Comparison of ENCODE assay signal across 14 cellular contexts in genomic region chr1:156432109-156433018, GRCh38.
"Had no signal": no experiment of that assay in that cellular context is flagged by ENCODE, and none has a peak within 500 bp of the region (broad histone marks: within the 10 kb centered on the region; RNA-seq: fewer than 3 reads in every experiment).

No MANE protein-coding gene starts in this region.

- H3K27ac ChIP-seq: coronary artery, psoas muscle had no signal

- H3K9me3 ChIP-seq: psoas muscle had no signal

- DNase-seq: activated CD4-positive, alpha-beta T cell treated with anti-CD3 and anti-CD28 coated beads for 48 hours; activated naive CD4-positive, alpha-beta T cell treated with Interleukin-2 at 50 U/mL for 16 hours; activated naive CD8-positive, alpha-beta T cell treated with anti-CD3 and anti-CD28 coated beads, Interleukin-2, amount 50 U/mL, for 24 hours; effector CD8-positive, alpha-beta T cell; psoas muscle; stimulated activated CD4-positive, alpha-beta T cell treated with anti-CD3 and anti-CD28 coated beads, Interleukin-2, amount 100 ng/mL, for 24 hours; stimulated activated naive B cell treated with anti-CD40 and anti-IgM and Interleukin-4, amounts not matched to agents 10 μg/mL and 1 μg/mL and 100 μg/mL, for 72 hours; T1000 had no signal

- H3K36me3 Mint-ChIP-seq: type B pancreatic cell had no signal

- H3K4me1 ChIP-seq: psoas muscle had no signal

- H3K9me3 Mint-ChIP-seq: activated naive CD8-positive, alpha-beta T cell treated with anti-CD3 and anti-CD28 coated beads, Interleukin-2, amount 50 U/mL, for 24 hours; memory B cell; stimulated activated naive B cell treated with anti-CD40 and anti-IgM and Interleukin-4, amounts not matched to agents 10 μg/mL and 1 μg/mL and 100 μg/mL, for 72 hours; type B pancreatic cell had no signal

- H3K4me3 Mint-ChIP-seq: activated naive CD8-positive, alpha-beta T cell treated with anti-CD3 and anti-CD28 coated beads, Interleukin-2, amount 50 U/mL, for 24 hours; memory B cell; nephron; stimulated activated naive B cell treated with anti-CD40 and anti-IgM and Interleukin-4, amounts not matched to agents 10 μg/mL and 1 μg/mL and 100 μg/mL, for 72 hours; type B pancreatic cell had no signal

- H3K27ac Mint-ChIP-seq: activated naive CD8-positive, alpha-beta T cell treated with anti-CD3 and anti-CD28 coated beads, Interleukin-2, amount 50 U/mL, for 24 hours; memory B cell; nephron; stimulated activated naive B cell treated with anti-CD40 and anti-IgM and Interleukin-4, amounts not matched to agents 10 μg/mL and 1 μg/mL and 100 μg/mL, for 72 hours; type B pancreatic cell had no signal

- ATAC-seq: activated naive CD8-positive, alpha-beta T cell treated with anti-CD3 and anti-CD28 coated beads, Interleukin-2, amount 50 U/mL, for 24 hours; left lobe of liver; psoas muscle; sciatic nerve; stimulated activated naive B cell treated with anti-CD40 and anti-IgM and Interleukin-4, amounts not matched to agents 10 μg/mL and 1 μg/mL and 100 μg/mL, for 72 hours had no signal

- H3K4me3 ChIP-seq: coronary artery, psoas muscle had no signal
